8 cellular contexts compared by ENCODE assay signal in the genomic region with DNA sequence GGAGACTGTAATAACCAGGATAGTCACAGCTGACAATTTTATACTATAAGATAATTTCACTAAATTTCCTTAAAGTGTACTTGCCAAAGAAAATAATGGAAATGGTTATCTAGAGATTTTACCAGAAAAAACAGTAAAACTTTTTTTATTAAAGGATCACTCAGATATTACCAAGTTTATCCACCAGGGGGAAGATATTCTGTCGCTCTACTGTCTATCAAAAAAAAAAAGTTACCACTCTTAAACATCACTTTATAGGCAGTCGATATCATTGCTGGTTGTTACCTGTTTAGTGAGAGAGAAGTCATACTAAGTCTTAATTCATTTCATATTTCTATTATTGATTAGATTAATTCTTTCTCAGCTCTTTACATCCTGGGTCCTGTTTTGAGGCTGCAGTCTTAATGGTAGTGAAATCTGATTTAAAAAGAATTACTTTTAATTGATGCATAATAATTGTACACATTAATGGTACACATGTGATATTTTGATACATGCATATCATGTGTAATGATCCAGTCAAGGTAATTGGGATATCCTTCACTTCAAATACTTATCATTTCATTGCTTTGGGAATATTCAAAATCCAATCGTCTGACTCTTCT. TPM values are rescaled to one million over a fixed set of nuclear protein-coding genes. Genes with fewer than 3 reads are reported as not detected.
A peak's percentile ranks its signal among the peaks of the same experiment; 100 is the strongest.
DNase-seq lines count a peak whose midpoint lies in the region; ATAC-seq and TF ChIP-seq lines count a peak whose summit lies in the region.

No MANE protein-coding gene starts in this region.

- H3K4me3 ChIP-seq in naive thymus-derived CD4-positive, alpha-beta T cell (ENCODE audit: low read length): no peak overlapping the region

- peak; percentile 41 to 62 for TF ChIP-seq CTCF in brain (conservative IDR thresholded peaks at IDR 0.05)

- H3K4me3 Mint-ChIP-seq in brain: no peak overlapping the region
- no peak overlapping the region for H3K4me3 Mint-ChIP-seq in naive thymus-derived CD4-positive, alpha-beta T cell

- no peaks in the 10 kb centered on the region for H3K36me3 ChIP-seq in naive thymus-derived CD4-positive, alpha-beta T cell (ENCODE audit: control insufficient read depth in 2 of 3, insufficient read depth in 3 of 3, low read length in 3 of 3)

- ATAC-seq in naive thymus-derived CD4-positive, alpha-beta T cell: peak; percentile 68
- ATAC-seq in GM21786 (IDR thresholded peaks at IDR 0.05; ENCODE audit: unreplicated experiment): no peak
- ATAC-seq in GM21381 (IDR thresholded peaks at IDR 0.05; ENCODE audit: unreplicated experiment): no peak

- in situ Hi-C loops in KBM-7 (cut with MboI; ENCODE audit: low pct_unique_long_range_greater_than_20kb, low sequenced_read_pairs): no loop called here

- CTCF ChIA-PET in naive thymus-derived CD4-positive, alpha-beta T cell (lab: Charles Lee): interaction anchor here (0.6 to 1.6 kb wide), 5 partner anchors 75 to 805 kb away, joined by 3 to 5 read pairs (median 3); no protein-coding TSS in a partner anchor

- H3K9me3 ChIP-seq in naive thymus-derived CD4-positive, alpha-beta T cell (ENCODE audit: control insufficient read depth in 2 of 3, low read length in 3 of 3): no peaks in the 10 kb centered on the region

- peaks cover 0 to 4% (median 2%) of the 10 kb centered on the region in 5 experiments for H3K9me3 Mint-ChIP-seq in brain
- peaks cover 0 to 6% (median 0%) of the 10 kb centered on the region in 11 donors for H3K9me3 Mint-ChIP-seq in naive thymus-derived CD4-positive, alpha-beta T cell

- H3K27ac ChIP-seq in naive thymus-derived CD4-positive, alpha-beta T cell (ENCODE audit: low read depth, low read length): no peak overlapping the region

- no peaks in the 10 kb centered on the region for H3K27me3 ChIP-seq in naive thymus-derived CD4-positive, alpha-beta T cell (ENCODE audit: control insufficient read depth in 2 of 2, insufficient read depth in 2 of 2, low read length in 2 of 2)

- peaks cover 20% of the 10 kb centered on the region for H3K36me3 Mint-ChIP-seq in brain
- H3K36me3 Mint-ChIP-seq in naive thymus-derived CD4-positive, alpha-beta T cell: peaks cover 4 to 37% (median 17%) of the 10 kb centered on the region in 5 donors

- intact Hi-C loops in naive thymus-derived CD4-positive, alpha-beta T cell (cut with micrococcal nuclease): loop anchor here (1.0 to 5.0 kb wide), 5 partner anchors 9 to 806 kb away; a partner anchor contains a TSS

- POLR2A ChIA-PET in naive thymus-derived CD4-positive, alpha-beta T cell (lab: Charles Lee): interaction anchor here (1.2 kb wide), 2 partner anchors 10 kb away, joined by 4 to 5 read pairs; no protein-coding TSS in a partner anchor

- peaks cover 3% of the 10 kb centered on the region for H3K27me3 Mint-ChIP-seq in brain
- no peaks in the 10 kb centered on the region for H3K27me3 Mint-ChIP-seq in naive thymus-derived CD4-positive, alpha-beta T cell

- no peak overlapping the region for H3K27ac Mint-ChIP-seq in brain
- peak overlapping the region in 1 of 9 donors; percentile 10 for H3K27ac Mint-ChIP-seq in naive thymus-derived CD4-positive, alpha-beta T cell

- no peaks in the 10 kb centered on the region for H3K4me1 Mint-ChIP-seq in brain
- H3K4me1 Mint-ChIP-seq in naive thymus-derived CD4-positive, alpha-beta T cell: peaks cover 31 to 90% (median 74%) of the 10 kb centered on the region in 7 donors

- peaks cover 0 to 5% of the 10 kb centered on the region in 2 donors for H3K4me1 ChIP-seq in naive thymus-derived CD4-positive, alpha-beta T cell (ENCODE audit: control insufficient read depth in 2 of 2, insufficient read depth in 2 of 2, low read length in 2 of 2)

- DNase-seq in DMS114 treated with DMSO at 0.1 percent for 48 hours (lab: John Stamatoyannopoulos, UW; ENCODE audit: unreplicated experiment) (peak; percentile 3), KBM-7 (peak; percentile 47), activated gamma-delta T cell (lab: John Stamatoyannopoulos, UW) (no peak)
- peak in 4 of 9 donors; percentile 18 to 41 (median 34) for DNase-seq in naive thymus-derived CD4-positive, alpha-beta T cell
- no peak for DNase-seq in activated CD4-positive, alpha-beta T cell treated with anti-CD3 and anti-CD28 coated beads, Interleukin-2, amount 50 U/mL, for 1 hour

RNA-seq across cellular contexts. Expression of a gene that starts 18.9 kb away (rescaled TPM):
- 6.3 TPM for polyA plus RNA-seq in brain (ENCODE audit: insufficient read depth, low read depth, low replicate concordance)
- total RNA-seq in naive thymus-derived CD4-positive, alpha-beta T cell: 10 to 100 TPM; 15.0 to 47.5 (median 38.7) TPM
- polyA plus RNA-seq in naive thymus-derived CD4-positive, alpha-beta T cell: 1 to 10 TPM; 4.8 to 5.5 TPM

Comparison
In these comparisons a context has a peak if more than half of its experiments do, and no peak if none do; other contexts are left out.
1. DNase-seq: peak in DMS114 treated with DMSO at 0.1 percent for 48 hours (single experiment) and KBM-7 (single experiment); none in activated gamma-delta T cell (single experiment) and activated CD4-positive, alpha-beta T cell treated with anti-CD3 and anti-CD28 coated beads, Interleukin-2, amount 50 U/mL, for 1 hour (single experiment).